ENCODE assay signal across 1 cellular context in genomic region chr15:26676115-26676514, GRCh38.
TF ChIP-seq lines count a peak whose summit lies in the region.

No MANE protein-coding gene starts in this region.

TF ChIP-seq in WTC11, 78 proteins besides CTCF, POLR2A, EP300 and RAD21 (continued from another document):
- no peak for TF ChIP-seq ZSCAN18 (CRISPR knock-in tag; IDR thresholded peaks at IDR 0.05)
- no peak for TF ChIP-seq NR3C1 (CRISPR knock-in tag; conservative IDR thresholded peaks at IDR 0.05; ENCODE audit: low read depth)
- no peak for TF ChIP-seq GABPB1 (CRISPR knock-in tag; IDR thresholded peaks at IDR 0.05)
- TF ChIP-seq GTF2I (CRISPR knock-in tag; conservative IDR thresholded peaks at IDR 0.05), result no peak
- no peak for TF ChIP-seq ZNF263 (CRISPR knock-in tag; IDR thresholded peaks at IDR 0.05; ENCODE audit: low read depth)
